In genomic region chr9:93464395-93464794, GRCh38 we compare ENCODE assay signal across 10 cellular contexts. TPM values are rescaled to one million over a fixed set of nuclear protein-coding genes. Genes with fewer than 3 reads are reported as not detected.
DNase-seq lines count a peak whose midpoint lies in the region; TF ChIP-seq lines count a peak whose summit lies in the region.
"Had no signal": no experiment of that assay in that cellular context is flagged by ENCODE, and none has a peak within 500 bp of the region (broad histone marks: within the 10 kb centered on the region; RNA-seq: fewer than 3 reads in every experiment).

No MANE protein-coding gene starts in this region.

- no peaks in the 10 kb centered on the region for H3K9me3 Mint-ChIP-seq in activated T-helper 2 cell treated with anti-CD3 and anti-CD28 coated beads, Interferon-gamma antibody, Interleukin-2, Interleukin-4, amounts not matched to agents 10 μg/mL and 5 μg/mL and 100 μg/mL, durations not matched to agents 14 hours and 24 hours and 36 hours
- H3K9me3 Mint-ChIP-seq in nephron progenitor cell: no peaks in the 10 kb centered on the region

- H3K36me3 Mint-ChIP-seq in activated T-helper 2 cell treated with anti-CD3 and anti-CD28 coated beads, Interferon-gamma antibody, Interleukin-2, Interleukin-4, amounts not matched to agents 10 μg/mL and 5 μg/mL and 100 μg/mL, durations not matched to agents 14 hours and 24 hours and 36 hours (ENCODE audit: low read depth): peaks cover 47% of the 10 kb centered on the region
- H3K36me3 Mint-ChIP-seq in nephron progenitor cell (ENCODE audit: low read depth): no peaks in the 10 kb centered on the region

- CTCF ChIA-PET in GM10248 (lab: Yijun Ruan, JAX): interaction anchor here (1.2 to 3.1 kb wide), 4 partner anchors 10 to 102 kb away, joined by 3 to 13 read pairs (median 6); partner anchors contain the start of gene FAM120AOS

- peak overlapping the region; percentile 87 for H3K27ac Mint-ChIP-seq in activated T-helper 2 cell treated with anti-CD3 and anti-CD28 coated beads, Interferon-gamma antibody, Interleukin-2, Interleukin-4, amounts not matched to agents 10 μg/mL and 5 μg/mL and 100 μg/mL, durations not matched to agents 14 hours and 24 hours and 36 hours
- H3K27ac Mint-ChIP-seq in nephron progenitor cell: peak overlapping the region; percentile 50

- no peaks in the 10 kb centered on the region for H3K27me3 Mint-ChIP-seq in activated T-helper 2 cell treated with anti-CD3 and anti-CD28 coated beads, Interferon-gamma antibody, Interleukin-2, Interleukin-4, amounts not matched to agents 10 μg/mL and 5 μg/mL and 100 μg/mL, durations not matched to agents 14 hours and 24 hours and 36 hours (ENCODE audit: low read depth)
- no peaks in the 10 kb centered on the region for H3K27me3 Mint-ChIP-seq in nephron progenitor cell (ENCODE audit: low read depth, poor library complexity)

- POLR2A ChIA-PET in GM10248 (lab: Yijun Ruan, JAX): no interaction called here

- DNase-seq in GM10248 (ENCODE audit: extremely low spot score): peak; percentile 23
- peak; percentile 38 for DNase-seq in KBM-7
- no peak for DNase-seq in activated T-helper 2 cell treated with anti-CD3 and anti-CD28 coated beads, Interferon-gamma antibody, Interleukin-2, Interleukin-4, amounts not matched to agents 10 μg/mL and 5 μg/mL and 100 μg/mL, durations not matched to agents 14 hours and 24 hours and 36 hours (ENCODE audit: low spot score)
- no peak for DNase-seq in nephron progenitor cell
- DNase-seq in dermis blood vessel endothelial cell: no peak
- DNase-seq in Ammon's horn (ENCODE audit: low spot score): no peak
- no peak for DNase-seq in DMS79 (lab: John Stamatoyannopoulos, UW)
- no peak for DNase-seq in activated gamma-delta T cell (lab: John Stamatoyannopoulos, UW)
- DNase-seq: activated CD4-positive, alpha-beta T cell treated with anti-CD3 and anti-CD28 coated beads for 4 hours; GOT3 had no signal

- peak overlapping the region; percentile 72 for H3K4me3 Mint-ChIP-seq in activated T-helper 2 cell treated with anti-CD3 and anti-CD28 coated beads, Interferon-gamma antibody, Interleukin-2, Interleukin-4, amounts not matched to agents 10 μg/mL and 5 μg/mL and 100 μg/mL, durations not matched to agents 14 hours and 24 hours and 36 hours (ENCODE audit: low read depth)
- no peak overlapping the region for H3K4me3 Mint-ChIP-seq in nephron progenitor cell

- no peak for TF ChIP-seq CTCF in GM10248 (IDR thresholded peaks at IDR 0.05; ENCODE audit: control extremely low read depth, extremely low read depth, low read depth, missing control alignments)
- no peak for TF ChIP-seq CTCF in nephron progenitor cell (IDR thresholded peaks at IDR 0.05)

- in situ Hi-C loops in KBM-7 (cut with MboI; ENCODE audit: low pct_unique_long_range_greater_than_20kb, low sequenced_read_pairs): no loop called here

- peaks cover 88% of the 10 kb centered on the region for H3K4me1 Mint-ChIP-seq in activated T-helper 2 cell treated with anti-CD3 and anti-CD28 coated beads, Interferon-gamma antibody, Interleukin-2, Interleukin-4, amounts not matched to agents 10 μg/mL and 5 μg/mL and 100 μg/mL, durations not matched to agents 14 hours and 24 hours and 36 hours (ENCODE audit: low read depth)
- peaks cover 80% of the 10 kb centered on the region for H3K4me1 Mint-ChIP-seq in nephron progenitor cell

- intact Hi-C loops in activated T-helper 2 cell treated with anti-CD3 and anti-CD28 coated beads, Interferon-gamma antibody, Interleukin-2, Interleukin-4, amounts not matched to agents 10 μg/mL and 5 μg/mL and 100 μg/mL, durations not matched to agents 14 hours and 24 hours and 36 hours (cut with micrococcal nuclease): loop anchor here (10.0 kb wide), 1 partner anchor 500 kb away; no protein-coding TSS in a partner anchor

RNA-seq across cellular contexts. Expression of gene FAM120AOS, which starts 11.0 kb away (rescaled TPM):
- 40.9 and 41.1 TPM in 2 replicates for total RNA-seq in activated T-helper 2 cell treated with anti-CD3 and anti-CD28 coated beads, Interferon-gamma antibody, Interleukin-2, Interleukin-4, amounts not matched to agents 10 μg/mL and 5 μg/mL and 100 μg/mL, durations not matched to agents 14 hours and 24 hours and 36 hours
- total RNA-seq in dermis blood vessel endothelial cell: 34.9 and 37.1 TPM in 2 replicates

RNA-seq across cellular contexts. Expression of gene FAM120A, which starts 12.9 kb away (rescaled TPM):
- total RNA-seq in activated T-helper 2 cell treated with anti-CD3 and anti-CD28 coated beads, Interferon-gamma antibody, Interleukin-2, Interleukin-4, amounts not matched to agents 10 μg/mL and 5 μg/mL and 100 μg/mL, durations not matched to agents 14 hours and 24 hours and 36 hours: 163 and 166 TPM in 2 replicates
- 86.4 and 172 TPM in 2 replicates for total RNA-seq in dermis blood vessel endothelial cell

Comparison
In these comparisons a context has a peak if more than half of its experiments do, and no peak if none do; other contexts are left out.
1. DNase-seq: peak in GM10248 (single experiment) and KBM-7 (single experiment); none in activated T-helper 2 cell treated with anti-CD3 and anti-CD28 coated beads, Interferon-gamma antibody, Interleukin-2, Interleukin-4, amounts not matched to agents 10 μg/mL and 5 μg/mL and 100 μg/mL, durations not matched to agents 14 hours and 24 hours and 36 hours (single experiment), nephron progenitor cell (single experiment), dermis blood vessel endothelial cell (single experiment), Ammon's horn (single experiment), DMS79 (single experiment) and activated gamma-delta T cell (single experiment).